ENCODE assay signal across 17 cellular contexts in the genomic region with DNA sequence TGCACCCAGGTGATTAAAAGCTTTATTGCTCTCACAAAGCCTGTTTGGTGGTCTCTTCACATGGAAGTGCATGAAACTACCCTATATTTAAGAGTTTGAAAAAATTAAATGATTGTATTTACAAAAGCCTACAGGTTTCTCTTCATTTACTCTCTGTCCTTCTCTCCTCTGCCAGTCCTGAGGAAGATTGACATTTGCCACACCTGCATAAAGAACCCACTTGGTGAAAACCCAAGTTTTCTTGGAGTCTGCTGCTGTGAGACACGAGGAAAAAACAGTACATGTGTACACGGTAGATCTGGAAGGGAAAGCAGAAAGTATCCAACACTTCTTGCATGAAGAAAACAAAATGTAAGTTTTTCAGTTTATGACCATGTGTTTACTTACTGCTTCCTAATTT.
"Had no signal": no experiment of that assay in that cellular context is flagged by ENCODE, and none has a peak within 500 bp of the region (broad histone marks: within the 10 kb centered on the region; RNA-seq: fewer than 3 reads in every experiment).

No MANE protein-coding gene starts in this region.

- FAIRE-seq: colon, urothelium cell line had no signal

- H3K36me3 ChIP-seq: esophagus squamous epithelium, gastroesophageal sphincter, thyroid gland had no signal

- H3K27ac ChIP-seq: esophagus squamous epithelium, gastroesophageal sphincter, thyroid gland had no signal

- H3K9me3 Mint-ChIP-seq: dendritic cell treated with granulocyte-macrophage colony-stimulating factor and Interleukin-4, amounts not matched to agents 40 ng/mL and 50 ng/mL, for 4 days; type B pancreatic cell had no signal

- H3K27ac Mint-ChIP-seq: dendritic cell treated with granulocyte-macrophage colony-stimulating factor and Interleukin-4, amounts not matched to agents 40 ng/mL and 50 ng/mL, for 4 days; effector memory CD8-positive, alpha-beta T cell; naive thymus-derived CD8-positive, alpha-beta T cell; type B pancreatic cell had no signal

- H3K4me3 ChIP-seq: esophagus squamous epithelium, gastroesophageal sphincter, mucosa of descending colon, thyroid gland had no signal

- H3K36me3 Mint-ChIP-seq: naive thymus-derived CD8-positive, alpha-beta T cell; type B pancreatic cell had no signal

- H3K4me1 Mint-ChIP-seq: naive thymus-derived CD8-positive, alpha-beta T cell had no signal

- ATAC-seq: effector memory CD8-positive, alpha-beta T cell; gastroesophageal sphincter; mucosa of descending colon; naive thymus-derived CD8-positive, alpha-beta T cell; sciatic nerve had no signal

- H3K27me3 ChIP-seq: esophagus squamous epithelium, gastroesophageal sphincter, thyroid gland had no signal

- H3K4me3 Mint-ChIP-seq: dendritic cell treated with granulocyte-macrophage colony-stimulating factor and Interleukin-4, amounts not matched to agents 40 ng/mL and 50 ng/mL, for 4 days; effector memory CD8-positive, alpha-beta T cell; naive thymus-derived CD8-positive, alpha-beta T cell; type B pancreatic cell had no signal

- H3K9me3 ChIP-seq: esophagus squamous epithelium, gastroesophageal sphincter, mucosa of descending colon, thyroid gland had no signal

- H3K27me3 Mint-ChIP-seq: dendritic cell treated with granulocyte-macrophage colony-stimulating factor and Interleukin-4, amounts not matched to agents 40 ng/mL and 50 ng/mL, for 4 days; effector memory CD8-positive, alpha-beta T cell; naive thymus-derived CD8-positive, alpha-beta T cell had no signal

- DNase-seq: effector memory CD8-positive, alpha-beta T cell; esophagus squamous epithelium; foreskin fibroblast; glutamatergic neuron; kidney glomerular epithelial cell; mammary epithelial cell; mucosa of descending colon; naive thymus-derived CD8-positive, alpha-beta T cell; posterior cingulate gyrus; stimulated activated naive CD4-positive, alpha-beta T cell treated with Interleukin-2 at 50 U/mL for 16 hours; thyroid gland had no signal

- H3K4me1 ChIP-seq: esophagus squamous epithelium, gastroesophageal sphincter, thyroid gland had no signal
